In genomic region chr3:135487261-135487660, GRCh38 we compare ENCODE assay signal across 23 cellular contexts.
A peak's percentile ranks its signal among the peaks of the same experiment; 100 is the strongest.
DNase-seq lines count a peak whose midpoint lies in the region; ATAC-seq and TF ChIP-seq lines count a peak whose summit lies in the region.
"Had no signal": no experiment of that assay in that cellular context is flagged by ENCODE, and none has a peak within 500 bp of the region (broad histone marks: within the 10 kb centered on the region; RNA-seq: fewer than 3 reads in every experiment).

No MANE protein-coding gene starts in this region.

- H3K27me3 Mint-ChIP-seq in osteocyte (ENCODE audit: unreplicated experiment) = no peaks in the 10 kb centered on the region
- H3K27me3 Mint-ChIP-seq: B cell had no signal

- no peak overlapping the region for H3K4me3 Mint-ChIP-seq in osteocyte (ENCODE audit: unreplicated experiment)
- H3K4me3 Mint-ChIP-seq: B cell, CD14-positive monocyte, H9, IgD-negative memory B cell had no signal

- no peaks in the 10 kb centered on the region for H3K79me1 ChIP-seq in trophoblast cell (ENCODE audit: low read length)

- H3K27me3 ChIP-seq in adrenal gland (no peaks in the 10 kb centered on the region), trophoblast cell (ENCODE audit: insufficient read depth, low read length) (no peaks in the 10 kb centered on the region)
- H3K27me3 ChIP-seq: Peyer's patch had no signal

- H3K4me1 ChIP-seq in adrenal gland (replicated peaks in 1 of 2) (no peaks in the 10 kb centered on the region), trophoblast cell (ENCODE audit: control insufficient read depth in 1 of 2, insufficient read depth in 2 of 2, low read length in 2 of 2) (no peaks in the 10 kb centered on the region)
- H3K4me1 ChIP-seq: Peyer's patch had no signal

- no peak overlapping the region for H4K91ac ChIP-seq in trophoblast cell (ENCODE audit: low read depth, low read length)

- no peak overlapping the region for H3K18ac ChIP-seq in trophoblast cell (ENCODE audit: low read length)

- H2BK12ac ChIP-seq in trophoblast cell (ENCODE audit: low read length) = no peak overlapping the region

- H3K4me2 ChIP-seq in trophoblast cell (ENCODE audit: low read length) = no peak overlapping the region
- H3K4me2 ChIP-seq: KMS-11 had no signal

- H3K14ac ChIP-seq in trophoblast cell (ENCODE audit: low read length) = no peak overlapping the region

- no peak overlapping the region for H2AK5ac ChIP-seq in trophoblast cell (ENCODE audit: low read length)

- no peak overlapping the region for H3K23ac ChIP-seq in trophoblast cell (ENCODE audit: low read length)

- no peak for TF ChIP-seq POLR2A in adrenal gland (IDR thresholded peaks at IDR 0.05)

- H3K27ac ChIP-seq in adrenal gland (no peak overlapping the region), trophoblast cell (ENCODE audit: low read depth, low read length) (no peak overlapping the region)
- H3K27ac ChIP-seq: GM23248, KMS-11, Peyer's patch, SK-N-MC had no signal

- H3K9ac ChIP-seq in trophoblast cell (ENCODE audit: low read length) = peak overlapping the region; percentile 40
- H3K9ac ChIP-seq: GM23248, KMS-11 had no signal

- no peak for ATAC-seq in HG02678 (IDR thresholded peaks at IDR 0.05; ENCODE audit: unreplicated experiment)

- intact Hi-C loops in adrenal gland (cut with DNase I) = no loop called here

- peaks cover 2% of the 10 kb centered on the region for H3K4me1 Mint-ChIP-seq in osteocyte (ENCODE audit: unreplicated experiment)
- H3K4me1 Mint-ChIP-seq: CD14-positive monocyte had no signal

- H3K4ac ChIP-seq in trophoblast cell (ENCODE audit: low read depth, low read length) = no peak overlapping the region

- DNase-seq in adrenal gland (peak in 6 of 7 donors; percentile 25 to 75 (median 54)), globus pallidus (ENCODE audit: low spot score) (peak; percentile 29), trophoblast cell (no peak), osteocyte (ENCODE audit: extremely low spot score, unreplicated experiment) (no peak), HuH-7 (ENCODE audit: low spot score) (no peak), DMS153 treated with DMSO at 0.1 percent for 48 hours (lab: John Stamatoyannopoulos, UW; ENCODE audit: unreplicated experiment) (no peak)
- DNase-seq: GM23248, H9, NCI-H1048, NCI-H1417 treated with DMSO at 0.1 percent for 48 hours, NCI-H1694 treated with DMSO at 0.1 percent for 48 hours, NCI-H2081, NCI-H2227 treated with DMSO at 0.1 percent for 48 hours, NCI-H510A, NCI-H69, Peyer's patch, SHP77 treated with DMSO at 0.1 percent for 48 hours had no signal

- H3K27ac Mint-ChIP-seq in osteocyte (ENCODE audit: unreplicated experiment) = no peak overlapping the region
- H3K27ac Mint-ChIP-seq: B cell, CD14-positive monocyte, H9, IgD-negative memory B cell had no signal

- H3K4me3 ChIP-seq in adrenal gland (no peak overlapping the region), trophoblast cell (ENCODE audit: low read depth, low read length) (no peak overlapping the region)
- H3K4me3 ChIP-seq: GM23248, Peyer's patch, SK-N-MC had no signal

- no peaks in the 10 kb centered on the region for H3K9me3 ChIP-seq in adrenal gland (replicated peaks in 1 of 3)
- H3K9me3 ChIP-seq in trophoblast cell (ENCODE audit: insufficient read depth, low read depth, low read length) = no peaks in the 10 kb centered on the region
- H3K9me3 ChIP-seq: Peyer's patch had no signal

- H2BK120ac ChIP-seq in trophoblast cell (ENCODE audit: insufficient read depth, low read length, poor library complexity) = no peak overlapping the region

- no peak overlapping the region for H2AFZ ChIP-seq in trophoblast cell (ENCODE audit: insufficient read depth, low read length, poor library complexity)
- H2AFZ ChIP-seq: GM23248 had no signal

- 44 to 58% (median 51%) methylated on average over 2 of the region's 2 CpGs for WGBS in adrenal gland, 4 donors
- WGBS in trophoblast cell (ENCODE audit: extremely low coverage, insufficient coverage, insufficient read length) = no CpG with 5 or more reads among the region's 2 CpGs

- H4K8ac ChIP-seq in trophoblast cell (ENCODE audit: low read depth, low read length) = no peak overlapping the region

- H3K36me3 ChIP-seq in adrenal gland (replicated peaks in 1 of 2) (no peaks in the 10 kb centered on the region), trophoblast cell (ENCODE audit: control insufficient read depth in 1 of 2, insufficient read depth in 2 of 2, low read length in 2 of 2) (no peaks in the 10 kb centered on the region)
- H3K36me3 ChIP-seq: Peyer's patch had no signal

- H4K12ac ChIP-seq in trophoblast cell (ENCODE audit: low read depth, low read length) = no peak overlapping the region

- no peaks in the 10 kb centered on the region for H3K79me2 ChIP-seq in trophoblast cell (ENCODE audit: control insufficient read depth, insufficient read depth, low read length, poor library complexity)

- H3K9me3 Mint-ChIP-seq in osteocyte (ENCODE audit: unreplicated experiment) = no peaks in the 10 kb centered on the region
- H3K9me3 Mint-ChIP-seq: H9 had no signal

- no peaks in the 10 kb centered on the region for H3K36me3 Mint-ChIP-seq in osteocyte (ENCODE audit: unreplicated experiment)
- H3K36me3 Mint-ChIP-seq: CD14-positive monocyte, IgD-negative memory B cell had no signal

- no peak overlapping the region for H2BK5ac ChIP-seq in trophoblast cell (ENCODE audit: low read depth, low read length, poor library complexity)

- no peak for TF ChIP-seq CTCF in adrenal gland (IDR thresholded peaks at IDR 0.05)
- no peak for TF ChIP-seq CTCF in osteocyte (IDR thresholded peaks at IDR 0.05)

Comparison
In these comparisons a context has a peak if more than half of its experiments do, and no peak if none do; other contexts are left out.
1. DNase-seq: peak in adrenal gland (6 of 7) and globus pallidus (single experiment); none in trophoblast cell (0 of 2), osteocyte (single experiment), HuH-7 (single experiment) and DMS153 treated with DMSO at 0.1 percent for 48 hours (single experiment).